1 cellular context compared by ENCODE assay signal in genomic region chr3:79878697-79879096, GRCh38.
TF ChIP-seq lines count a peak whose summit lies in the region.

No MANE protein-coding gene starts in this region.

TF ChIP-seq in H1, 55 proteins besides CTCF, POLR2A, EP300 and RAD21 (continued from another document):
- no peak for TF ChIP-seq HDAC6 (IDR thresholded peaks at IDR 0.05; ENCODE audit: low read depth, low read length)
